Comparison of ENCODE assay signal across 17 cellular contexts in genomic region chr11:23564370-23564769, GRCh38.
"Had no signal": no experiment of that assay in that cellular context is flagged by ENCODE, and none has a peak within 500 bp of the region (broad histone marks: within the 10 kb centered on the region; RNA-seq: fewer than 3 reads in every experiment).

No MANE protein-coding gene starts in this region.

- H3K36me3 ChIP-seq: lower lobe of right lung, upper lobe of left lung had no signal

- H3K4me3 ChIP-seq: lower lobe of right lung, upper lobe of left lung had no signal

- H3K27me3 ChIP-seq: upper lobe of left lung had no signal

- H3K9ac ChIP-seq: parathyroid adenoma had no signal

- H3K4me1 ChIP-seq: lower lobe of right lung, parathyroid adenoma, upper lobe of left lung had no signal

- H3K79me2 ChIP-seq: parathyroid adenoma had no signal

- DNase-seq: activated CD4-positive, CD25-positive, alpha-beta regulatory T cell treated with anti-CD3 and anti-CD28 coated beads, Interleukin-2, amount 50 U/mL, for 72 hours; activated naive CD4-positive, alpha-beta T cell treated with anti-CD3 and anti-CD28 coated beads for 36 hours; activated naive CD8-positive, alpha-beta T cell treated with anti-CD3 and anti-CD28 coated beads, Interleukin-2, amount 50 U/mL, for 24 hours; activated T-cell treated with anti-CD3 and anti-CD28 coated beads for 4 hours; aorta; cerebellar nuclear complex; effector memory CD4-positive, alpha-beta T cell; foreskin melanocyte; head of caudate nucleus; left cardiac atrium; lower lobe of right lung; stimulated activated CD4-positive, alpha-beta T cell treated with anti-CD3 and anti-CD28 coated beads, Interleukin-1b, Interleukin-23, amount 100 ng/mL, for 48 hours; stimulated activated naive CD8-positive, alpha-beta T cell treated with anti-CD3 and anti-CD28 coated beads, Interleukin-15, amount 100 ng/mL, for 72 hours; T-helper 9 cell; upper lobe of left lung had no signal

- ATAC-seq: activated naive CD8-positive, alpha-beta T cell treated with anti-CD3 and anti-CD28 coated beads, Interleukin-2, amount 50 U/mL, for 24 hours; left cardiac atrium; lower lobe of right lung; stimulated activated naive CD8-positive, alpha-beta T cell treated with anti-CD3 and anti-CD28 coated beads, Interleukin-15, amount 100 ng/mL, for 72 hours had no signal

- H3K27ac ChIP-seq: epithelial cell of prostate, lower lobe of right lung, parathyroid adenoma, upper lobe of left lung had no signal
